In genomic region chr1:86832409-86832808, GRCh38 we compare ENCODE assay signal across 29 cellular contexts.
"Had no signal": no experiment of that assay in that cellular context is flagged by ENCODE, and none has a peak within 500 bp of the region (broad histone marks: within the 10 kb centered on the region; RNA-seq: fewer than 3 reads in every experiment).

No MANE protein-coding gene starts in this region.

- H2AFZ ChIP-seq: parathyroid adenoma had no signal

- H3K27ac ChIP-seq: esophagus squamous epithelium, parathyroid adenoma, right lobe of liver, suprapubic skin, transverse colon, upper lobe of right lung, uterus had no signal

- ATAC-seq: effector memory CD8-positive, alpha-beta T cell; left ventricle myocardium superior; mucosa of descending colon; natural killer cell treated with Interleukin-12 subunit alpha and Interleukin-12 subunit beta and Interleukin-15 and Interleukin-18, amount 100 ng/mL, for 72 hours; right lobe of liver; stimulated activated naive CD8-positive, alpha-beta T cell treated with anti-CD3 and anti-CD28 coated beads, Interleukin-15, amount 100 ng/mL, for 72 hours; upper lobe of right lung had no signal

- H3K4me3 Mint-ChIP-seq: effector memory CD8-positive, alpha-beta T cell; immature natural killer cell; memory B cell; mesothelial cell of epicardium; naive B cell; natural killer cell treated with Interleukin-12 subunit alpha and Interleukin-12 subunit beta and Interleukin-15 and Interleukin-18, amount 100 ng/mL, for 72 hours; neural crest cell; stimulated activated naive CD8-positive, alpha-beta T cell treated with anti-CD3 and anti-CD28 coated beads, Interleukin-15, amount 100 ng/mL, for 72 hours had no signal

- H3K27me3 ChIP-seq: esophagus squamous epithelium, right lobe of liver, suprapubic skin, transverse colon, upper lobe of right lung, uterus had no signal

- H3K9me3 Mint-ChIP-seq: effector memory CD8-positive, alpha-beta T cell; immature natural killer cell; memory B cell; mesothelial cell of epicardium; naive B cell; natural killer cell treated with Interleukin-12 subunit alpha and Interleukin-12 subunit beta and Interleukin-15 and Interleukin-18, amount 100 ng/mL, for 72 hours; stimulated activated naive CD8-positive, alpha-beta T cell treated with anti-CD3 and anti-CD28 coated beads, Interleukin-15, amount 100 ng/mL, for 72 hours had no signal

- H3K4me1 Mint-ChIP-seq: mesothelial cell of epicardium had no signal

- DNase-seq: cortex of kidney; effector memory CD8-positive, alpha-beta T cell; erythroblast; esophagus squamous epithelium; foreskin melanocyte; hypothalamus; immature natural killer cell; left ventricle myocardium superior; mucosa of descending colon; naive B cell; right lobe of liver; small intestine; stimulated activated CD4-positive, alpha-beta T cell treated with anti-CD3 and anti-CD28 coated beads, Interleukin-15, amount 100 ng/mL, for 24 hours; stimulated activated CD4-positive, alpha-beta T cell treated with anti-CD3 and anti-CD28 coated beads, Interleukin-2, amount 100 ng/mL, for 48 hours; stimulated activated naive CD4-positive, alpha-beta T cell; stimulated activated naive CD8-positive, alpha-beta T cell treated with anti-CD3 and anti-CD28 coated beads, Interleukin-15, amount 100 ng/mL, for 72 hours; transverse colon; upper lobe of right lung; uterus had no signal

- H3K4me3 ChIP-seq: esophagus squamous epithelium, lung, mucosa of descending colon, right lobe of liver, suprapubic skin, transverse colon, upper lobe of right lung, uterus had no signal

- H3K4me1 ChIP-seq: parathyroid adenoma, right lobe of liver, upper lobe of right lung, uterus had no signal

- H3K9ac ChIP-seq: parathyroid adenoma had no signal

- H3K79me2 ChIP-seq: parathyroid adenoma had no signal

- H3K9me3 ChIP-seq: esophagus squamous epithelium, mucosa of descending colon, right lobe of liver, suprapubic skin, transverse colon, upper lobe of right lung, uterus had no signal

- H3K36me3 Mint-ChIP-seq: immature natural killer cell; memory B cell; mesothelial cell of epicardium; naive B cell; natural killer cell treated with Interleukin-12 subunit alpha and Interleukin-12 subunit beta and Interleukin-15 and Interleukin-18, amount 100 ng/mL, for 72 hours had no signal

- H3K36me3 ChIP-seq: esophagus squamous epithelium, right lobe of liver, suprapubic skin, transverse colon, upper lobe of right lung, uterus had no signal

- FAIRE-seq: endometrium, keratinocyte, small intestine had no signal

- H3K27ac Mint-ChIP-seq: immature natural killer cell; memory B cell; mesothelial cell of epicardium; natural killer cell treated with Interleukin-12 subunit alpha and Interleukin-12 subunit beta and Interleukin-15 and Interleukin-18, amount 100 ng/mL, for 72 hours; progenitor cell of endocrine pancreas; stimulated activated naive CD8-positive, alpha-beta T cell treated with anti-CD3 and anti-CD28 coated beads, Interleukin-15, amount 100 ng/mL, for 72 hours had no signal

- H3K27me3 Mint-ChIP-seq: memory B cell, naive B cell had no signal
